ENCODE assay signal across 14 cellular contexts in the genomic region with DNA sequence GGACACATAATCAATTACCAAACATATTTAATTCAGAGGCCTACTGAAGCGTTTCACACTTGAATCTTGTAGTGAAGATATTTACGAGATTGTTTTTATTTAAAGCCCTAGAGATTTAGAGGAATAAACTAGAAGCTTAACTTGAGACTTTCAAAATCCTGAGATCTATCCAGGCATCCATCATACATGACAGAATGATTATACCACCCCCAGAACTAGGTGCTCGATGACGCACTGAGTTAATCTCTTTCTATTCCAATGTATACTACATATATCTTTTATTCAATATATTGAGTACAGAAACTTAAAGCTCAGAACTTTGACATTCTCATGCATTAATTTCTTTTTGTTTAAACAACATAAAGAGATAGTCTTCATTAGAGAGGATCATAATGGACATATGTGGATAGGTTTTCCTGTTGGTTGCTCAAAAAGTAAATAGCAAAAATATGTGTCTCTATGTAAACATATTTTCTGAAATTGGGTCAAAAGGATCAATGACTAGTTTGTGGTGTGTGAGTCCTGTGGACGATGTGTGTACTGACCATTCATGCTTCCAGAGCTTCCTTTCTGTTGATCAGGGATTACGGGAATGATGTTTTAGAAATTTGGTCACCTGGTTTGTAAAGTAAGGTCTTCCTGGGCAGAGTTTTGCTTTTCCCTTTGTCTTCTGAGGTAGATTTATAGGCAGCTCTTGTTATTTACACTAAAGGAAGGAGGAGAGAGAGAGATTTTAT.
"Had no signal": no experiment of that assay in that cellular context is flagged by ENCODE, and none has a peak within 500 bp of the region (broad histone marks: within the 10 kb centered on the region; RNA-seq: fewer than 3 reads in every experiment).

No MANE protein-coding gene starts in this region.

- H3K4me1 ChIP-seq: prostate gland had no signal

- H3K27ac Mint-ChIP-seq: activated T-cell treated with anti-CD3 and anti-CD28 coated beads, Interleukin-2, amount 50 U/mL, for 72 hours; type B pancreatic cell had no signal

- H3K4me3 Mint-ChIP-seq: type B pancreatic cell had no signal

- H3K36me3 ChIP-seq: adrenal gland, gastroesophageal sphincter, prostate gland had no signal

- H3K27ac ChIP-seq: adrenal gland, body of pancreas, gastroesophageal sphincter, prostate gland had no signal

- H3K4me3 ChIP-seq: adrenal gland, body of pancreas, gastroesophageal sphincter, prostate gland had no signal

- H3K27me3 ChIP-seq: adrenal gland, body of pancreas, gastroesophageal sphincter had no signal

- ATAC-seq: activated T-cell treated with anti-CD3 and anti-CD28 coated beads, Interleukin-2, amount 50 U/mL, for 72 hours; body of pancreas; gastroesophageal sphincter; sciatic nerve had no signal

- H3K9me3 ChIP-seq: body of pancreas, gastroesophageal sphincter, prostate gland had no signal

- H3K36me3 Mint-ChIP-seq: type B pancreatic cell had no signal

- DNase-seq: activated CD4-positive, alpha-beta T cell treated with anti-CD3 and anti-CD28 coated beads, Interleukin-2, amount 50 U/mL, for 48 hours; activated naive CD4-positive, alpha-beta T cell; activated T-cell treated with anti-CD3 and anti-CD28 coated beads, Interleukin-2, amount 50 U/mL, for 72 hours; adrenal gland; body of pancreas; central memory CD4-positive, alpha-beta T cell; effector memory CD4-positive, alpha-beta T cell; midbrain; occipital lobe; stimulated activated naive CD4-positive, alpha-beta T cell treated with Interleukin-2 at 50 U/mL for 16 hours had no signal
